20 cellular contexts compared by ENCODE assay signal in genomic region chrX:69067841-69068240, GRCh38.
"Had no signal": no experiment of that assay in that cellular context is flagged by ENCODE, and none has a peak within 500 bp of the region (broad histone marks: within the 10 kb centered on the region; RNA-seq: fewer than 3 reads in every experiment).

No MANE protein-coding gene starts in this region.

- H3K4me1 ChIP-seq: vagina had no signal

- H3K27ac Mint-ChIP-seq: activated CD4-positive, alpha-beta memory T cell treated with anti-CD3 and anti-CD28 coated beads for 36 hours; activated naive CD8-positive, alpha-beta T cell treated with anti-CD3 and anti-CD28 coated beads, Interleukin-2, amount 50 U/mL, for 24 hours; immature natural killer cell had no signal

- H3K9me3 ChIP-seq: left ventricle myocardium inferior, tibial nerve, vagina had no signal

- H3K4me3 Mint-ChIP-seq: activated CD4-positive, alpha-beta memory T cell treated with anti-CD3 and anti-CD28 coated beads for 36 hours; activated naive CD8-positive, alpha-beta T cell treated with anti-CD3 and anti-CD28 coated beads, Interleukin-2, amount 50 U/mL, for 24 hours; immature natural killer cell had no signal

- H3K27me3 ChIP-seq: cardiac muscle cell, esophagus muscularis mucosa, hepatocyte, vagina had no signal

- H2AFZ ChIP-seq: hepatocyte had no signal

- ATAC-seq: activated naive CD8-positive, alpha-beta T cell treated with anti-CD3 and anti-CD28 coated beads, Interleukin-2, amount 50 U/mL, for 24 hours had no signal

- H3K4me2 ChIP-seq: hepatocyte had no signal

- H3K27me3 Mint-ChIP-seq: activated CD4-positive, alpha-beta memory T cell treated with anti-CD3 and anti-CD28 coated beads for 36 hours; activated naive CD8-positive, alpha-beta T cell treated with anti-CD3 and anti-CD28 coated beads, Interleukin-2, amount 50 U/mL, for 24 hours had no signal

- DNase-seq: activated CD4-positive, alpha-beta memory T cell treated with anti-CD3 and anti-CD28 coated beads for 36 hours; activated CD4-positive, alpha-beta T cell treated with anti-CD3 and anti-CD28 coated beads for 48 hours; activated gamma-delta T cell; activated naive CD4-positive, alpha-beta T cell treated with anti-CD3 and anti-CD28 coated beads, Interleukin-2, amount 50 U/mL, for 16 hours; activated naive CD8-positive, alpha-beta T cell treated with anti-CD3 and anti-CD28 coated beads, Interleukin-2, amount 50 U/mL, for 24 hours; dermis blood vessel endothelial cell; effector memory CD4-positive, alpha-beta T cell; glutamatergic neuron; immature natural killer cell; kidney glomerular epithelial cell; left ventricle myocardium inferior; mammary epithelial cell; nucleus accumbens; stimulated activated CD4-positive, alpha-beta T cell treated with anti-CD3 and anti-CD28 coated beads, Interleukin-4, amount 100 ng/mL, for 1 hour; stimulated activated naive CD4-positive, alpha-beta T cell treated with Interleukin-2 at 50 U/mL for 16 hours had no signal

- H3K4me3 ChIP-seq: cardiac muscle cell, esophagus muscularis mucosa, hepatocyte, left ventricle myocardium inferior, tibial nerve, vagina had no signal

- H3K36me3 Mint-ChIP-seq: activated CD4-positive, alpha-beta memory T cell treated with anti-CD3 and anti-CD28 coated beads for 36 hours; immature natural killer cell had no signal

- H3K9me3 Mint-ChIP-seq: activated CD4-positive, alpha-beta memory T cell treated with anti-CD3 and anti-CD28 coated beads for 36 hours; activated naive CD8-positive, alpha-beta T cell treated with anti-CD3 and anti-CD28 coated beads, Interleukin-2, amount 50 U/mL, for 24 hours; immature natural killer cell had no signal

- H3K36me3 ChIP-seq: cardiac muscle cell, esophagus muscularis mucosa, left ventricle myocardium inferior, tibial nerve, vagina had no signal

- H3K27ac ChIP-seq: esophagus muscularis mucosa, hepatocyte, left ventricle myocardium inferior, tibial nerve, vagina had no signal

- H3K4me1 Mint-ChIP-seq: activated naive CD8-positive, alpha-beta T cell treated with anti-CD3 and anti-CD28 coated beads, Interleukin-2, amount 50 U/mL, for 24 hours; immature natural killer cell had no signal
